In genomic region chr2:104969564-104969963, GRCh38 we compare ENCODE assay signal across 19 cellular contexts.
DNase-seq lines count a peak whose midpoint lies in the region; ATAC-seq and TF ChIP-seq lines count a peak whose summit lies in the region.
"Had no signal": no experiment of that assay in that cellular context is flagged by ENCODE, and none has a peak within 500 bp of the region (broad histone marks: within the 10 kb centered on the region; RNA-seq: fewer than 3 reads in every experiment).

No MANE protein-coding gene starts in this region.

- no peak overlapping the region for H3K4me3 ChIP-seq in A673 (ENCODE audit: low read depth, low read length, poor library complexity, severe bottlenecking)
- no peak overlapping the region for H3K4me3 ChIP-seq in GM23338
- H3K4me3 ChIP-seq in OCI-LY7 (ENCODE audit: low read depth, low read length, poor library complexity, severe bottlenecking): no peak overlapping the region
- no peak overlapping the region for H3K4me3 ChIP-seq in endodermal cell (ENCODE audit: low read length)
- no peak overlapping the region for H3K4me3 ChIP-seq in prostate gland
- no peak overlapping the region for H3K4me3 ChIP-seq in coronary artery
- H3K4me3 ChIP-seq: heart right ventricle, tibial artery had no signal

- no peaks in the 10 kb centered on the region for H3K79me2 ChIP-seq in GM23338 (replicated peaks; ENCODE audit: insufficient read depth)
- no peaks in the 10 kb centered on the region for H3K79me2 ChIP-seq in OCI-LY7 (ENCODE audit: insufficient read depth, low read depth, low read length)

- POLR2A ChIA-PET in A673 (lab: Charles Lee; ENCODE audit: low non-redundant PET) (no interaction called here), OCI-LY7 (lab: Charles Lee) (no interaction called here)

- CTCF ChIA-PET in A673 (lab: Charles Lee): no interaction called here
- CTCF ChIA-PET in OCI-LY7 (lab: Charles Lee; ENCODE audit: unreplicated experiment): no interaction called here

- no peaks in the 10 kb centered on the region for H3F3A ChIP-seq in GM23338 (replicated peaks; ENCODE audit: low read depth)

- H3K9me3 Mint-ChIP-seq in GM23338 (peaks cover 10% of the 10 kb centered on the region), endodermal cell (peaks cover 10% of the 10 kb centered on the region)
- H3K9me3 Mint-ChIP-seq: activated naive CD8-positive, alpha-beta T cell treated with anti-CD3 and anti-CD28 coated beads, Interleukin-2, amount 50 U/mL, for 24 hours had no signal

- TF ChIP-seq POLR2A in prostate gland (IDR thresholded peaks at IDR 0.05): no peak

- BruUV-seq in A673 (replicated peaks; lab: Mats Ljungman, UMichigan): no TSS peak
- no TSS peak for BruUV-seq in OCI-LY7 (replicated peaks; lab: Mats Ljungman, UMichigan)

- peaks cover 3% of the 10 kb centered on the region for H3K36me3 Mint-ChIP-seq in GM23338 (ENCODE audit: low read depth)
- H3K36me3 Mint-ChIP-seq in endodermal cell (ENCODE audit: low read depth): no peaks in the 10 kb centered on the region

- DNase-seq in A673 (ENCODE audit: low spot score) (peak; percentile 29), GM23338 (ENCODE audit: low spot score) (peak; percentile 30), OCI-LY7 (ENCODE audit: low spot score) (peak; percentile 8), endodermal cell (peak; percentile 64), prostate gland (ENCODE audit: low spot score) (no peak), coronary artery (ENCODE audit: low spot score) (no peak)
- no peak for DNase-seq in activated CD8-positive, alpha-beta memory T cell treated with anti-CD3 and anti-CD28 coated beads for 24 hours
- DNase-seq: activated naive CD8-positive, alpha-beta T cell treated with anti-CD3 and anti-CD28 coated beads, Interleukin-2, amount 50 U/mL, for 24 hours; activated T-cell treated with anti-CD3 and anti-CD28 coated beads, Interleukin-2, amount 50 U/mL, for 1 hour; AML-193; EL; heart right ventricle; left ventricle myocardium superior; naive thymus-derived CD8-positive, alpha-beta T cell; stimulated activated CD4-positive, alpha-beta T cell treated with anti-CD3 and anti-CD28 coated beads, Interleukin-2, amount 100 ng/mL, for 24 hours; stimulated activated CD8-positive, alpha-beta memory T cell treated with anti-CD3 and anti-CD28 coated beads, Interleukin-4, amount 100 ng/mL, for 48 hours; tibial artery had no signal

- 75 to 80% methylated on average over 2 to 3 of the region's 3 CpGs for WGBS in endodermal cell (ENCODE audit: insufficient coverage in 1 of 2, insufficient read length in 1 of 2), 2 experiments
- WGBS in prostate gland: 40% methylated on average over 3 of the region's 3 CpGs

- no peaks in the 10 kb centered on the region for H3K27me3 ChIP-seq in A673 (replicated peaks; ENCODE audit: insufficient read depth, low read depth, low read length, poor library complexity)
- H3K27me3 ChIP-seq in GM23338 (ENCODE audit: insufficient read depth): no peaks in the 10 kb centered on the region
- H3K27me3 ChIP-seq in endodermal cell (ENCODE audit: control insufficient read depth, insufficient read depth, low read length, poor library complexity, severe bottlenecking): no peaks in the 10 kb centered on the region
- H3K27me3 ChIP-seq in prostate gland (replicated peaks; ENCODE audit: insufficient read depth): no peaks in the 10 kb centered on the region
- H3K27me3 ChIP-seq: tibial artery had no signal

- H3K27ac ChIP-seq in A673 (ENCODE audit: low read depth, low read length, poor library complexity, severe bottlenecking) (no peak overlapping the region), GM23338 (ENCODE audit: low read depth) (no peak overlapping the region), OCI-LY7 (ENCODE audit: low read depth, low read length, poor library complexity, severe bottlenecking) (no peak overlapping the region), endodermal cell (ENCODE audit: low read depth, low read length) (no peak overlapping the region), prostate gland (no peak overlapping the region), coronary artery (no peak overlapping the region)
- H3K27ac ChIP-seq: heart right ventricle, KMS-11, tibial artery had no signal

- H3K4me2 ChIP-seq in GM23338 (no peak overlapping the region), OCI-LY7 (ENCODE audit: low read length) (no peak overlapping the region)
- H3K4me2 ChIP-seq: KMS-11 had no signal

- H3K4me1 Mint-ChIP-seq in GM23338 (peaks cover 14% of the 10 kb centered on the region), endodermal cell (peaks cover 6% of the 10 kb centered on the region)
- H3K4me1 Mint-ChIP-seq: activated naive CD8-positive, alpha-beta T cell treated with anti-CD3 and anti-CD28 coated beads, Interleukin-2, amount 50 U/mL, for 24 hours; naive thymus-derived CD8-positive, alpha-beta T cell had no signal

- H3K9me3 ChIP-seq in A673 (ENCODE audit: low read depth, low read length, poor library complexity, severe bottlenecking) (no peaks in the 10 kb centered on the region), OCI-LY7 (ENCODE audit: low read length) (peaks cover 7% of the 10 kb centered on the region; the same call in 1 of the 2 replicates), endodermal cell (ENCODE audit: control insufficient read depth, low read length) (no peaks in the 10 kb centered on the region), prostate gland (no peaks in the 10 kb centered on the region)

- H3K4me3 Mint-ChIP-seq in GM23338 (no peak overlapping the region), endodermal cell (no peak overlapping the region)
- H3K4me3 Mint-ChIP-seq: activated naive CD8-positive, alpha-beta T cell treated with anti-CD3 and anti-CD28 coated beads, Interleukin-2, amount 50 U/mL, for 24 hours; naive thymus-derived CD8-positive, alpha-beta T cell had no signal

- peaks cover 13% of the 10 kb centered on the region for H3K27me3 Mint-ChIP-seq in GM23338 (ENCODE audit: insufficient read depth, low read depth, poor library complexity)
- H3K27me3 Mint-ChIP-seq in endodermal cell (ENCODE audit: insufficient read depth): peaks cover under 1% of the 10 kb centered on the region

- H3K9me2 ChIP-seq in GM23338 (ENCODE audit: insufficient read depth) (peaks cover 22% of the 10 kb centered on the region), OCI-LY7 (ENCODE audit: insufficient read depth, low read length) (no peaks in the 10 kb centered on the region)

- intact Hi-C loops in A673 (cut with micrococcal nuclease; ENCODE audit: unreplicated experiment) (no loop called here), OCI-LY7 (cut with micrococcal nuclease; ENCODE audit: unreplicated experiment) (no loop called here), prostate gland (cut with DNase I) (no loop called here)

- H3K27ac Mint-ChIP-seq in GM23338 (peak overlapping the region; percentile 43), endodermal cell (peak overlapping the region; percentile 14)
- H3K27ac Mint-ChIP-seq: activated naive CD8-positive, alpha-beta T cell treated with anti-CD3 and anti-CD28 coated beads, Interleukin-2, amount 50 U/mL, for 24 hours had no signal

- H3K36me3 ChIP-seq in A673 (ENCODE audit: insufficient read depth, low read length, poor library complexity, severe bottlenecking) (no peaks in the 10 kb centered on the region), GM23338 (ENCODE audit: insufficient read depth) (no peaks in the 10 kb centered on the region), OCI-LY7 (ENCODE audit: insufficient read depth, low read length) (no peaks in the 10 kb centered on the region), endodermal cell (ENCODE audit: control insufficient read depth, insufficient read depth, low read length) (no peaks in the 10 kb centered on the region), prostate gland (no peaks in the 10 kb centered on the region)
- H3K36me3 ChIP-seq: heart right ventricle, tibial artery had no signal

- peak; percentile 62 for ATAC-seq in GM23338
- ATAC-seq in esophagus mucosa: no peak
- ATAC-seq: activated naive CD8-positive, alpha-beta T cell treated with anti-CD3 and anti-CD28 coated beads, Interleukin-2, amount 50 U/mL, for 24 hours; heart right ventricle; left ventricle myocardium superior; naive thymus-derived CD8-positive, alpha-beta T cell had no signal

- H2AFZ ChIP-seq in GM23338: peak overlapping the region; percentile 49; the same call in 1 of the 2 replicates
- no peak overlapping the region for H2AFZ ChIP-seq in OCI-LY7 (ENCODE audit: low read length)

- no peak overlapping the region for H3K9ac ChIP-seq in endodermal cell (ENCODE audit: extremely low read depth, low read length, poor library complexity, severe bottlenecking)
- H3K9ac ChIP-seq: KMS-11 had no signal

- H4K20me1 ChIP-seq in GM23338 (replicated peaks; ENCODE audit: insufficient read depth): no peaks in the 10 kb centered on the region
- no peaks in the 10 kb centered on the region for H4K20me1 ChIP-seq in OCI-LY7 (ENCODE audit: insufficient read depth, low read length)

- TF ChIP-seq CTCF in A673 (conservative IDR thresholded peaks at IDR 0.05; ENCODE audit: low read depth, low read length): no peak
- no peak for TF ChIP-seq CTCF in GM23338 (conservative IDR thresholded peaks at IDR 0.05; ENCODE audit: low read depth in 2 of 2)
- no peak for TF ChIP-seq CTCF in OCI-LY7 (conservative IDR thresholded peaks at IDR 0.05; ENCODE audit: low read length)
- no peak for TF ChIP-seq CTCF in endodermal cell (conservative IDR thresholded peaks at IDR 0.05)
- TF ChIP-seq CTCF in prostate gland (IDR thresholded peaks at IDR 0.05): no peak
- no peak for TF ChIP-seq CTCF in coronary artery (IDR thresholded peaks at IDR 0.05)

- H3K4me1 ChIP-seq in A673 (ENCODE audit: insufficient read depth, low read length, poor library complexity, severe bottlenecking) (no peaks in the 10 kb centered on the region), GM23338 (ENCODE audit: insufficient read depth) (no peaks in the 10 kb centered on the region), OCI-LY7 (ENCODE audit: insufficient read depth, low read length, poor library complexity, severe bottlenecking) (peaks cover 6% of the 10 kb centered on the region), endodermal cell (ENCODE audit: control insufficient read depth, insufficient read depth, low read length) (no peaks in the 10 kb centered on the region), prostate gland (replicated peaks) (no peaks in the 10 kb centered on the region)
- H3K4me1 ChIP-seq: heart right ventricle, tibial artery had no signal

TF ChIP-seq in GM23338, 12 proteins besides CTCF, POLR2A, EP300 and RAD21 (continues in another document):
- TF ChIP-seq NANOG (IDR thresholded peaks at IDR 0.05; ENCODE audit: borderline replicate concordance): peak; percentile 45; the same call in 1 of the 2 replicates

Comparison
In these comparisons a context has a peak if more than half of its experiments do, and no peak if none do; other contexts are left out.
1. DNase-seq: peak in A673 (single experiment), GM23338 (single experiment), OCI-LY7 (single experiment) and endodermal cell (single experiment); none in prostate gland (single experiment), coronary artery (single experiment) and activated CD8-positive, alpha-beta memory T cell treated with anti-CD3 and anti-CD28 coated beads for 24 hours (single experiment).